ENCODE assay signal across 24 cellular contexts in genomic region chr5:204966-205670, GRCh38. TPM values are rescaled to one million over a fixed set of nuclear protein-coding genes. Genes with fewer than 3 reads are reported as not detected.
"Had no signal": no experiment of that assay in that cellular context is flagged by ENCODE, and none has a peak within 500 bp of the region (broad histone marks: within the 10 kb centered on the region; RNA-seq: fewer than 3 reads in every experiment).

No MANE protein-coding gene starts in this region.

- H3K27ac Mint-ChIP-seq: activated CD4-positive, alpha-beta memory T cell treated with anti-CD3 and anti-CD28 coated beads, Interleukin-2, amount 10 ng/mL, durations not matched to agents 7 days and 5 days; activated naive CD8-positive, alpha-beta T cell had no signal

- H3K27ac ChIP-seq: epithelial cell of prostate, gastroesophageal sphincter, suprapubic skin, WERI-Rb-1 had no signal

- H3K4me1 ChIP-seq: suprapubic skin had no signal

- FAIRE-seq: keratinocyte had no signal

- DNase-seq: activated CD4-positive, alpha-beta memory T cell treated with anti-CD3 and anti-CD28 coated beads, Interleukin-2, amount 10 ng/mL, durations not matched to agents 7 days and 5 days; activated CD4-positive, alpha-beta T cell treated with anti-CD3 and anti-CD28 coated beads for 4 hours; activated gamma-delta T cell treated with Interleukin-2 at 50 U/mL for 16 hours; activated T-cell treated with anti-CD3 and anti-CD28 coated beads, Interleukin-2, amount 50 U/mL, for 4 hours; amniotic stem cell; cortex of kidney; effector CD8-positive, alpha-beta T cell; midbrain; psoas muscle; stimulated activated naive CD8-positive, alpha-beta T cell treated with anti-CD3 and anti-CD28 coated beads, Interleukin-15, Interleukin-2, amounts not matched to agents 100 U/mL and 50 U/mL, for 24 hours; trophoblast cell; WERI-Rb-1 had no signal

- H3K4me3 Mint-ChIP-seq: activated CD4-positive, alpha-beta memory T cell treated with anti-CD3 and anti-CD28 coated beads, Interleukin-2, amount 10 ng/mL, durations not matched to agents 7 days and 5 days; activated naive CD8-positive, alpha-beta T cell; activated T-cell treated with anti-CD3 and anti-CD28 coated beads, Interleukin-2, amount 50 U/mL, for 4 hours; neural crest cell had no signal

- H3K9me3 ChIP-seq: gastroesophageal sphincter, psoas muscle, suprapubic skin had no signal

- H3K9me3 Mint-ChIP-seq: activated CD4-positive, alpha-beta memory T cell treated with anti-CD3 and anti-CD28 coated beads, Interleukin-2, amount 10 ng/mL, durations not matched to agents 7 days and 5 days; activated T-cell treated with anti-CD3 and anti-CD28 coated beads, Interleukin-2, amount 50 U/mL, for 4 hours; neural crest cell had no signal

- H3K27me3 ChIP-seq: gastroesophageal sphincter, suprapubic skin had no signal

- H3K4me3 ChIP-seq: gastroesophageal sphincter, psoas muscle, suprapubic skin had no signal

- ATAC-seq: activated T-cell treated with anti-CD3 and anti-CD28 coated beads, Interleukin-2, amount 50 U/mL, for 4 hours; gastroesophageal sphincter; sciatic nerve; SK-N-SH treated with all-trans-retinoic acid at 6 μM for 48 hours; stimulated activated naive CD8-positive, alpha-beta T cell treated with anti-CD3 and anti-CD28 coated beads, Interleukin-15, Interleukin-2, amounts not matched to agents 100 U/mL and 50 U/mL, for 24 hours had no signal

- H3K36me3 Mint-ChIP-seq: activated naive CD8-positive, alpha-beta T cell had no signal

- H3K27me3 Mint-ChIP-seq: activated CD4-positive, alpha-beta memory T cell treated with anti-CD3 and anti-CD28 coated beads, Interleukin-2, amount 10 ng/mL, durations not matched to agents 7 days and 5 days; activated naive CD8-positive, alpha-beta T cell had no signal

RNA-seq across cellular contexts. Expression of gene LRRC14B, which starts 13.8 kb away (rescaled TPM):
- total RNA-seq: activated CD4-positive, alpha-beta memory T cell treated with anti-CD3 and anti-CD28 coated beads, Interleukin-2, amount 10 ng/mL, durations not matched to agents 7 days and 5 days; fibroblast of lung; gastroesophageal sphincter; neural crest cell; osteocyte; sciatic nerve; suprapubic skin; T-helper 1 cell treated with Interleukin-12 subunit alpha and Interleukin-12 subunit beta and Interleukin-4 antibody, amounts not matched to agents 30 ng/mL and 1 ng/mL, for 36 hours had no signal
- polyA plus RNA-seq: fibroblast of lung, keratinocyte, liver had no signal
